ENCODE assay signal across 9 cellular contexts in the genomic region with DNA sequence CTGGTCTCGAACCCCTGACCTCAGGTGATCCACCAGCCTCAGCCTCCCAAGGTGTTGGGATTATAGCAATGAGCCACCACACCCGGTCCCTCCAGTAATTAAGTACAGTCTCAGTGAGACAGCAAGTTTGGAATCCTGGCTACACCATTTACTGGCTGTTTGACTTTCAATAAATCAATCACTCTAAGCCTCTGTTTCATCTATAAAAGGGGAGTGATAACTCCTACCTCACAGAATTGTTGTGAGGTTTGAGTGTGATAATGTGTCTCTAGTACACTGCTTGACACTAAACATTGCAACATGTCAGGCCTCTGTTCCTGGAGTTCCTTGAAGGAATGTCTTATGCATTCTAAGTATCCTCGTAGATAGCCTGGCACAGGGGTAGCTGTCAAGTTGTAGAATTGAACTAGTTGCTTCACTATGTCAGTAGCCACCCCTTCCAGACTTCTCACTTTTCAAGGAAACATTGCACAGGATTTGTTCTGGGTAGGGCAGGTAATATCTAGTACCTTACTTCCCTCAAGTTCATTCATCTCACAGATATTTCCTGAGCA. TPM values are rescaled to one million over a fixed set of nuclear protein-coding genes. Genes with fewer than 3 reads are reported as not detected.
DNase-seq lines count a peak whose midpoint lies in the region; ATAC-seq and TF ChIP-seq lines count a peak whose summit lies in the region.
"Had no signal": no experiment of that assay in that cellular context is flagged by ENCODE, and none has a peak within 500 bp of the region (broad histone marks: within the 10 kb centered on the region; RNA-seq: fewer than 3 reads in every experiment).

No MANE protein-coding gene starts in this region.

- CTCF ChIA-PET in T-cell (lab: Charles Lee), result no interaction called here

- H3K36me3 Mint-ChIP-seq in GM23338 (ENCODE audit: low read depth) (peaks cover 17% of the 10 kb centered on the region; the same call in 2 of the 3 replicates), T-cell (peaks cover 10% of the 10 kb centered on the region)

- WGBS in spleen, 5 donors, result 68 to 96% (median 80%) methylated on average over 3 of the region's 3 CpGs

- intact Hi-C loops in spleen (cut with DNase I; ENCODE audit: low total_unique reads), result no loop called here

- no peak for TF ChIP-seq POLR2A in spleen (IDR thresholded peaks at IDR 0.05)

- H2AFZ ChIP-seq in GM23338, result no peak overlapping the region

- H3K27ac ChIP-seq in GM23338 (ENCODE audit: low read depth), result no peak overlapping the region
- peak overlapping the region in 7 of 8 donors; percentile 90 to 97 (median 95) for H3K27ac ChIP-seq in spleen

- H3K4me1 Mint-ChIP-seq in GM23338, result peaks cover 17% of the 10 kb centered on the region
- H3K4me1 Mint-ChIP-seq in T-cell, result peaks cover 45 to 57% (median 50%) of the 10 kb centered on the region in 3 donors

- H4K20me1 ChIP-seq in GM23338 (replicated peaks; ENCODE audit: insufficient read depth), result no peaks in the 10 kb centered on the region

- 0 out of 2 replicates have a peak, but pooled peaks cover 10% of the 10 kb centered on the region for H3F3A ChIP-seq in GM23338 (replicated peaks; ENCODE audit: low read depth)

- peak overlapping the region; percentile 70 for H3K4me3 ChIP-seq in GM23338
- H3K4me3 ChIP-seq in fibroblast of pulmonary artery (replicated peaks; ENCODE audit: low read depth, low read length), result peak overlapping the region; percentile 74
- peak overlapping the region in 2 of 8 donors; percentile 59 to 78 for H3K4me3 ChIP-seq in spleen

- H3K4me2 ChIP-seq in GM23338, result peak overlapping the region; percentile 90; the same call in 1 of the 2 replicates

- no peaks in the 10 kb centered on the region for H3K9me3 ChIP-seq in spleen

- H3K9me3 Mint-ChIP-seq in GM23338 (no peaks in the 10 kb centered on the region), T-cell (peaks cover 0 to 4% (median 0%) of the 10 kb centered on the region in 3 donors)

- no peak for TF ChIP-seq CTCF in GM23338 (conservative IDR thresholded peaks at IDR 0.05; ENCODE audit: low read depth in 2 of 2)
- no peak for TF ChIP-seq CTCF in fibroblast of pulmonary artery (IDR thresholded peaks at IDR 0.05; ENCODE audit: low read length, missing control alignments)
- no peak for TF ChIP-seq CTCF in spleen (IDR thresholded peaks at IDR 0.05 in 8 of 11, conservative IDR thresholded peaks at IDR 0.05 in 3 of 11)

- H3K4me3 Mint-ChIP-seq in GM23338 (peak overlapping the region; percentile 69), T-cell (peak overlapping the region; percentile 77 to 86 (median 84))

- ATAC-seq in GM23338 (no peak), T-cell (replicated peaks in 1 of 4) (no peak), HG02884 (IDR thresholded peaks at IDR 0.05; ENCODE audit: unreplicated experiment) (no peak)

- H3K27me3 ChIP-seq in GM23338 (ENCODE audit: insufficient read depth) (peaks cover 30% of the 10 kb centered on the region), spleen (replicated peaks in 1 of 7) (peaks cover 0 to 4% (median 0%) of the 10 kb centered on the region in 7 donors)

- H3K36me3 ChIP-seq in GM23338 (ENCODE audit: insufficient read depth), result no peaks in the 10 kb centered on the region
- H3K36me3 ChIP-seq in spleen, result peaks cover 0 to 33% (median 10%) of the 10 kb centered on the region in 6 donors

- POLR2A ChIA-PET in T-cell (lab: Charles Lee), result no interaction called here

- H3K79me2 ChIP-seq in GM23338 (replicated peaks; ENCODE audit: insufficient read depth), result 0 out of 2 replicates have a peak, but pooled peaks cover 7% of the 10 kb centered on the region

- DNase-seq in GM23338 (ENCODE audit: low spot score) (no peak), T-cell (no peak), fibroblast of pulmonary artery (ENCODE audit: low read depth) (peak; percentile 35), spleen (no peak), SK-N-DZ (ENCODE audit: low spot score) (no peak), NCI-H1694 (lab: John Stamatoyannopoulos, UW) (no peak)
- DNase-seq: activated CD4-positive, alpha-beta T cell treated with anti-CD3 and anti-CD28 coated beads, Interleukin-2, amount 50 U/mL, for 48 hours; KG1 had no signal

- H3K27me3 Mint-ChIP-seq in GM23338 (ENCODE audit: insufficient read depth, low read depth, poor library complexity) (peaks cover 32% of the 10 kb centered on the region), T-cell (peaks cover 3 to 4% of the 10 kb centered on the region in 2 donors)

- no peaks in the 10 kb centered on the region for H3K9me2 ChIP-seq in GM23338 (ENCODE audit: insufficient read depth)

- no peak overlapping the region for H3K27ac Mint-ChIP-seq in GM23338
- peak overlapping the region; percentile 91 for H3K27ac Mint-ChIP-seq in T-cell

- H3K4me1 ChIP-seq in GM23338 (ENCODE audit: insufficient read depth), result peaks cover 19% of the 10 kb centered on the region
- H3K4me1 ChIP-seq in spleen, result peaks cover 22 to 63% (median 51%) of the 10 kb centered on the region in 6 donors

TF ChIP-seq in GM23338, 12 proteins besides CTCF, POLR2A, EP300 and RAD21 (continues in another document):
- no peak for TF ChIP-seq JUNB (IDR thresholded peaks at IDR 0.05; ENCODE audit: unreplicated experiment)
- TF ChIP-seq ZNF331 (CRISPR knock-in tag; IDR thresholded peaks at IDR 0.05; ENCODE audit: low read depth), result no peak
- no peak for TF ChIP-seq STAT1 (IDR thresholded peaks at IDR 0.05; ENCODE audit: unreplicated experiment)
- TF ChIP-seq POLR2AphosphoS5 (IDR thresholded peaks at IDR 0.05; ENCODE audit: low read depth), result no peak
- TF ChIP-seq NANOG (IDR thresholded peaks at IDR 0.05; ENCODE audit: borderline replicate concordance), result no peak
- TF ChIP-seq, protein P1, sequence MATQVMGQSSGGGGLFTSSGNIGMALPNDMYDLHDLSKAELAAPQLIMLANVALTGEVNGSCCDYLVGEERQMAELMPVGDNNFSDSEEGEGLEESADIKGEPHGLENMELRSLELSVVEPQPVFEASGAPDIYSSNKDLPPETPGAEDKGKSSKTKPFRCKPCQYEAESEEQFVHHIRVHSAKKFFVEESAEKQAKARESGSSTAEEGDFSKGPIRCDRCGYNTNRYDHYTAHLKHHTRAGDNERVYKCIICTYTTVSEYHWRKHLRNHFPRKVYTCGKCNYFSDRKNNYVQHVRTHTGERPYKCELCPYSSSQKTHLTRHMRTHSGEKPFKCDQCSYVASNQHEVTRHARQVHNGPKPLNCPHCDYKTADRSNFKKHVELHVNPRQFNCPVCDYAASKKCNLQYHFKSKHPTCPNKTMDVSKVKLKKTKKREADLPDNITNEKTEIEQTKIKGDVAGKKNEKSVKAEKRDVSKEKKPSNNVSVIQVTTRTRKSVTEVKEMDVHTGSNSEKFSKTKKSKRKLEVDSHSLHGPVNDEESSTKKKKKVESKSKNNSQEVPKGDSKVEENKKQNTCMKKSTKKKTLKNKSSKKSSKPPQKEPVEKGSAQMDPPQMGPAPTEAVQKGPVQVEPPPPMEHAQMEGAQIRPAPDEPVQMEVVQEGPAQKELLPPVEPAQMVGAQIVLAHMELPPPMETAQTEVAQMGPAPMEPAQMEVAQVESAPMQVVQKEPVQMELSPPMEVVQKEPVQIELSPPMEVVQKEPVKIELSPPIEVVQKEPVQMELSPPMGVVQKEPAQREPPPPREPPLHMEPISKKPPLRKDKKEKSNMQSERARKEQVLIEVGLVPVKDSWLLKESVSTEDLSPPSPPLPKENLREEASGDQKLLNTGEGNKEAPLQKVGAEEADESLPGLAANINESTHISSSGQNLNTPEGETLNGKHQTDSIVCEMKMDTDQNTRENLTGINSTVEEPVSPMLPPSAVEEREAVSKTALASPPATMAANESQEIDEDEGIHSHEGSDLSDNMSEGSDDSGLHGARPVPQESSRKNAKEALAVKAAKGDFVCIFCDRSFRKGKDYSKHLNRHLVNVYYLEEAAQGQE (IDR thresholded peaks at IDR 0.05; ENCODE audit: unreplicated experiment), result no peak
- TF ChIP-seq EZH2phosphoT487 (IDR thresholded peaks at IDR 0.05; ENCODE audit: unreplicated experiment), result no peak

RNA-seq across cellular contexts. Expression of a gene that starts 12.4 kb away (rescaled TPM):
- 34.7 and 46.3 TPM in 2 replicates for total RNA-seq in GM23338 (2014; rRNA removed; shearing (Covaris generic))
- polyA plus RNA-seq in GM23338 (2016; fragmentation: Nextera tagmentation; extraction: Ambion mirVana), result 18.6 and 19.5 TPM in 2 replicates
- total RNA-seq in T-cell, result 10 to 100 TPM; 10.2 to 17.3 (median 15.5) TPM
- total RNA-seq in spleen, result 10 to 100 TPM in 6 of 7 donors, 1 to 10 TPM in 1; 9.9 to 19.3 (median 15.6) TPM
- polyA plus RNA-seq in spleen, result 10 to 100 TPM in 1 of 3 donors, 1 to 10 TPM in 2; 6.5 to 13.2 (median 9.4) TPM
- polyA plus RNA-seq in SK-N-DZ (2014; cell fraction: cytosol; rRNA removed), result 20.3 and 23.6 TPM in 2 replicates
- polyA plus RNA-seq in SK-N-DZ (2014; cell fraction: nucleus; rRNA removed), result 72.0 and 119 TPM in 2 replicates

RNA-seq across cellular contexts. Expression of a gene that starts 19.3 kb away (rescaled TPM):
- 47.2 and 52.5 TPM in 2 replicates for total RNA-seq in GM23338 (2014; rRNA removed; shearing (Covaris generic))
- polyA plus RNA-seq in GM23338 (2016; fragmentation: Nextera tagmentation; extraction: Ambion mirVana) (38.3 and 50.5 TPM in 2 replicates), spleen (10 to 100 TPM; 51.8 to 59.9 (median 53.2) TPM)
- total RNA-seq in T-cell (100 to 1,000 TPM in 2 of 5 donors, 10 to 100 TPM in 3; 54.7 to 101 (median 97.4) TPM), spleen (10 to 100 TPM; 46.5 to 52.4 (median 49.8) TPM)
- polyA plus RNA-seq in SK-N-DZ (2014; cell fraction: cytosol; rRNA removed), result 52.0 and 61.2 TPM in 2 replicates
- polyA plus RNA-seq in SK-N-DZ (2014; cell fraction: nucleus; rRNA removed), result 41.1 and 81.4 TPM in 2 replicates

RNA-seq across cellular contexts. Expression of a gene that starts 30.4 kb away (rescaled TPM):
- total RNA-seq in GM23338 (2014; rRNA removed; shearing (Covaris generic)), result 40.4 and 54.6 TPM in 2 replicates
- polyA plus RNA-seq in GM23338 (2016; fragmentation: Nextera tagmentation; extraction: Ambion mirVana) (23.9 and 27.2 TPM in 2 replicates), spleen (10 to 100 TPM; 38.6 to 82.0 (median 77.4) TPM)
- total RNA-seq in T-cell (100 to 1,000 TPM in 3 of 5 donors, 10 to 100 TPM in 2; 76.4 to 123 (median 110) TPM), spleen (10 to 100 TPM; 61.0 to 89.9 (median 71.8) TPM)
- polyA plus RNA-seq in SK-N-DZ (2014; cell fraction: cytosol; rRNA removed), result 33.7 and 34.1 TPM in 2 replicates
- polyA plus RNA-seq in SK-N-DZ (2014; cell fraction: nucleus; rRNA removed), result 287 and 348 TPM in 2 replicates

RNA-seq across cellular contexts. Expression of a gene that starts 34.4 kb away (rescaled TPM):
- 3.5 and 4.9 TPM in 2 replicates for total RNA-seq in GM23338 (2014; rRNA removed; shearing (Covaris generic))
- polyA plus RNA-seq in GM23338 (2016; fragmentation: Nextera tagmentation; extraction: Ambion mirVana), result 3.4 and 4.6 TPM in 2 replicates
- 1 to 10 TPM; 1.7 to 4.1 (median 4.0) TPM for total RNA-seq in T-cell
- 1 to 10 TPM in 6 of 7 donors, under 1 TPM in 1; 0.65 to 3.3 (median 1.9) TPM for total RNA-seq in spleen
- polyA plus RNA-seq in spleen, result 1 to 10 TPM in 2 of 3 donors, under 1 TPM in 1; 0.89 to 1.6 (median 1.4) TPM
- 14.5 and 24.3 TPM in 2 replicates for polyA plus RNA-seq in SK-N-DZ (2014; cell fraction: cytosol; rRNA removed)
- polyA plus RNA-seq in SK-N-DZ (2014; cell fraction: nucleus; rRNA removed), result 80.0 and 137 TPM in 2 replicates

RNA-seq across cellular contexts. Expression of a gene that starts 34.4 kb away (rescaled TPM):
- 66.7 and 77.7 TPM in 2 replicates for total RNA-seq in GM23338 (2014; rRNA removed; shearing (Covaris generic))
- polyA plus RNA-seq in GM23338 (2016; fragmentation: Nextera tagmentation; extraction: Ambion mirVana), result 106 and 109 TPM in 2 replicates
- 10 to 100 TPM; 20.4 to 28.4 (median 25.1) TPM for total RNA-seq in T-cell
- total RNA-seq in spleen, result 10 to 100 TPM; 28.2 to 40.9 (median 33.2) TPM
- polyA plus RNA-seq in spleen, result 10 to 100 TPM; 43.7 to 48.4 (median 44.5) TPM
- 83.7 and 106 TPM in 2 replicates for polyA plus RNA-seq in SK-N-DZ (2014; cell fraction: cytosol; rRNA removed)
- polyA plus RNA-seq in SK-N-DZ (2014; cell fraction: nucleus; rRNA removed), result 77.1 and 99.5 TPM in 2 replicates
